ENCODE assay signal across 8 cellular contexts in genomic region chr17:56833812-56834379, GRCh38. TPM values are rescaled to one million over a fixed set of nuclear protein-coding genes. Genes with fewer than 3 reads are reported as not detected.
DNase-seq lines count a peak whose midpoint lies in the region; ATAC-seq, FAIRE-seq and TF ChIP-seq lines count a peak whose summit lies in the region.

Gene C17orf67, minus strand, starts transcription at chr17:56833920. Its CDS starts 18,110 bp downstream, at chr17:56815810.
Gene DGKE, plus strand, starts transcription at chr17:56834151. Its CDS starts 645 bp downstream, at chr17:56834796.

- no peaks in the 10 kb centered on the region for H3K27me3 ChIP-seq in DOHH2 (ENCODE audit: control insufficient read depth, low read length)
- H3K27me3 ChIP-seq in GM23248 (replicated peaks; ENCODE audit: insufficient read depth), result no peaks in the 10 kb centered on the region

- H3K27ac ChIP-seq in DOHH2 (ENCODE audit: low read depth, low read length), result peak within 1 kb of the TSS; percentile 45
- peak within 1 kb of the TSS; percentile 55 for H3K27ac ChIP-seq in GM23248
- peak within 1 kb of the TSS; percentile 79 for H3K27ac ChIP-seq in KOPT-K1 (ENCODE audit: low read depth, low read length, poor library complexity, severe bottlenecking)

- intact Hi-C loops in activated T-helper 2 cell treated with anti-CD3 and anti-CD28 coated beads, Interferon-gamma antibody, Interleukin-2, Interleukin-4, amounts not matched to agents 10 μg/mL and 5 μg/mL and 100 μg/mL, durations not matched to agents 14 hours and 24 hours and 36 hours (cut with micrococcal nuclease), result loop anchor here (1.0 to 5.0 kb wide), 5 partner anchors 47 to 251 kb away; partner anchors contain the start of genes AKAP1, COIL and TRIM25

- H3K36me3 Mint-ChIP-seq in activated T-helper 2 cell treated with anti-CD3 and anti-CD28 coated beads, Interferon-gamma antibody, Interleukin-2, Interleukin-4, amounts not matched to agents 10 μg/mL and 5 μg/mL and 100 μg/mL, durations not matched to agents 14 hours and 24 hours and 36 hours (ENCODE audit: low read depth), result peaks cover 53% of the 10 kb centered on the region
- H3K36me3 Mint-ChIP-seq in nephron (ENCODE audit: low read depth), result peaks cover 17% of the 10 kb centered on the region

- WGBS in GM23248 (ENCODE audit: low coverage in 1 of 2, low lambda C conversion rate in 2 of 2, missing lambda C conversion rate in 2 of 2), 2 experiments, result 0 to 1% methylated on average over 27 to 49 of the region's 65 CpGs

- no peaks in the 10 kb centered on the region for H3K27me3 Mint-ChIP-seq in activated T-helper 2 cell treated with anti-CD3 and anti-CD28 coated beads, Interferon-gamma antibody, Interleukin-2, Interleukin-4, amounts not matched to agents 10 μg/mL and 5 μg/mL and 100 μg/mL, durations not matched to agents 14 hours and 24 hours and 36 hours (ENCODE audit: low read depth)
- H3K27me3 Mint-ChIP-seq in nephron (ENCODE audit: low read depth), result peaks cover 10% of the 10 kb centered on the region

- peak within 1 kb of the TSS; percentile 97 for H2AFZ ChIP-seq in GM23248

- in situ Hi-C loops in GM23248 (cut with MboI), result no loop called here

- no peak for FAIRE-seq in RCC 7860 (lab: Jason Lieb, UNC)

- peaks cover 8% of the 10 kb centered on the region; the same call in 1 of the 2 replicates for H4K20me1 ChIP-seq in DOHH2 (ENCODE audit: control insufficient read depth, insufficient read depth, low read depth, low read length)
- H4K20me1 ChIP-seq in GM23248 (ENCODE audit: insufficient read depth), result no peaks in the 10 kb centered on the region

- peaks cover 43% of the 10 kb centered on the region for H3K36me3 ChIP-seq in DOHH2 (ENCODE audit: control insufficient read depth, low read length)
- 0 out of 2 replicates have a peak, but pooled peaks cover 4% of the 10 kb centered on the region for H3K36me3 ChIP-seq in GM23248 (ENCODE audit: low read depth)
- H3K36me3 ChIP-seq in KOPT-K1 (ENCODE audit: insufficient read depth, low read length), result peaks cover 59% of the 10 kb centered on the region

- peak within 1 kb of the TSS; percentile 93 for H3K27ac Mint-ChIP-seq in activated T-helper 2 cell treated with anti-CD3 and anti-CD28 coated beads, Interferon-gamma antibody, Interleukin-2, Interleukin-4, amounts not matched to agents 10 μg/mL and 5 μg/mL and 100 μg/mL, durations not matched to agents 14 hours and 24 hours and 36 hours
- H3K27ac Mint-ChIP-seq in nephron, result peak within 1 kb of the TSS in 2 of 3 experiments; percentile 37 to 50

- H3F3A ChIP-seq in DOHH2 (ENCODE audit: control insufficient read depth, insufficient read depth) (peaks cover 16% of the 10 kb centered on the region), GM23248 (ENCODE audit: insufficient read depth) (peaks cover 3% of the 10 kb centered on the region; the same call in 1 of the 2 replicates)

- H3K9me2 ChIP-seq in DOHH2 (replicated peaks; ENCODE audit: control insufficient read depth, low read length) (no peaks in the 10 kb centered on the region), GM23248 (ENCODE audit: insufficient read depth) (no peaks in the 10 kb centered on the region)

- H3K4me1 ChIP-seq in DOHH2 (ENCODE audit: control insufficient read depth, low read length) (peaks cover 51% of the 10 kb centered on the region), GM23248 (ENCODE audit: insufficient read depth) (peaks cover 8% of the 10 kb centered on the region)

- no peaks in the 10 kb centered on the region for H3K9me3 ChIP-seq in DOHH2 (ENCODE audit: control insufficient read depth, insufficient read depth, low read length)
- no peaks in the 10 kb centered on the region for H3K9me3 ChIP-seq in GM23248 (ENCODE audit: low read depth)
- H3K9me3 ChIP-seq in KOPT-K1 (ENCODE audit: insufficient read depth, low read length, poor library complexity, severe bottlenecking), result no peaks in the 10 kb centered on the region

- H3K9ac ChIP-seq in GM23248, result peak within 1 kb of the TSS; percentile 81

- DNase-seq in GM23248 (peak; percentile 98), RCC 7860 (ENCODE audit: low spot score) (peak; percentile 72), fibroblast of peridontal ligament (ENCODE audit: extremely low read depth) (peak; percentile 94)
- DNase-seq in activated T-helper 2 cell treated with anti-CD3 and anti-CD28 coated beads, Interferon-gamma antibody, Interleukin-2, Interleukin-4, amounts not matched to agents 10 μg/mL and 5 μg/mL and 100 μg/mL, durations not matched to agents 14 hours and 24 hours and 36 hours (ENCODE audit: low spot score), result peak; percentile 97
- DNase-seq in stimulated activated naive CD8-positive, alpha-beta T cell treated with anti-CD3 and anti-CD28 coated beads, Interleukin-15, Interleukin-2, amounts not matched to agents 100 U/mL and 50 U/mL, for 24 hours, result peak; percentile 99

- H3K9me3 Mint-ChIP-seq in activated T-helper 2 cell treated with anti-CD3 and anti-CD28 coated beads, Interferon-gamma antibody, Interleukin-2, Interleukin-4, amounts not matched to agents 10 μg/mL and 5 μg/mL and 100 μg/mL, durations not matched to agents 14 hours and 24 hours and 36 hours, result no peaks in the 10 kb centered on the region
- no peaks in the 10 kb centered on the region for H3K9me3 Mint-ChIP-seq in nephron

- H3K4me2 ChIP-seq in DOHH2 (ENCODE audit: low read length), result peak within 1 kb of the TSS; percentile 97
- peak within 1 kb of the TSS; percentile 86 for H3K4me2 ChIP-seq in GM23248 (ENCODE audit: unreplicated experiment)

- H3K4me3 Mint-ChIP-seq in activated T-helper 2 cell treated with anti-CD3 and anti-CD28 coated beads, Interferon-gamma antibody, Interleukin-2, Interleukin-4, amounts not matched to agents 10 μg/mL and 5 μg/mL and 100 μg/mL, durations not matched to agents 14 hours and 24 hours and 36 hours (ENCODE audit: low read depth), result peak within 1 kb of the TSS; percentile 94
- H3K4me3 Mint-ChIP-seq in nephron, result peak within 1 kb of the TSS; percentile 88 to 90 (median 90)

- TF ChIP-seq CTCF in DOHH2 (IDR thresholded peaks at IDR 0.05; ENCODE audit: low read depth, low read length, poor library complexity, severe bottlenecking), result no peak
- no peak for TF ChIP-seq CTCF in nephron (IDR thresholded peaks at IDR 0.05; ENCODE audit: unreplicated experiment in 3 of 3)

- H3K4me3 ChIP-seq in DOHH2 (ENCODE audit: low read length) (peak within 1 kb of the TSS; percentile 90), GM23248 (peak within 1 kb of the TSS; percentile 93)

- H3K4me1 Mint-ChIP-seq in activated T-helper 2 cell treated with anti-CD3 and anti-CD28 coated beads, Interferon-gamma antibody, Interleukin-2, Interleukin-4, amounts not matched to agents 10 μg/mL and 5 μg/mL and 100 μg/mL, durations not matched to agents 14 hours and 24 hours and 36 hours (ENCODE audit: low read depth), result peaks cover 43% of the 10 kb centered on the region
- H3K4me1 Mint-ChIP-seq in nephron, result peaks cover 28% of the 10 kb centered on the region

- H3K79me2 ChIP-seq in DOHH2 (ENCODE audit: control insufficient read depth, low read length) (peaks cover 63% of the 10 kb centered on the region), GM23248 (ENCODE audit: insufficient read depth) (peaks cover 24% of the 10 kb centered on the region)

- ATAC-seq in stimulated activated naive CD8-positive, alpha-beta T cell treated with anti-CD3 and anti-CD28 coated beads, Interleukin-15, Interleukin-2, amounts not matched to agents 100 U/mL and 50 U/mL, for 24 hours, result peak; percentile 90

RNA-seq across cellular contexts. Expression of gene C17orf67, which starts in this region (rescaled TPM):
- total RNA-seq in GM23248 (2014; rRNA removed; shearing (Covaris generic)), result 1.3 TPM in 1 of 2 replicates, not detected in the other
- polyA plus RNA-seq in GM23248 (2016; fragmentation: Nextera tagmentation; extraction: Ambion mirVana), result 1.2 TPM in 2 replicates
- 3.7 and 4.2 TPM in 2 replicates for total RNA-seq in activated T-helper 2 cell treated with anti-CD3 and anti-CD28 coated beads, Interferon-gamma antibody, Interleukin-2, Interleukin-4, amounts not matched to agents 10 μg/mL and 5 μg/mL and 100 μg/mL, durations not matched to agents 14 hours and 24 hours and 36 hours

RNA-seq across cellular contexts. Expression of gene DGKE, which starts in this region (rescaled TPM):
- total RNA-seq in GM23248 (2014; rRNA removed; shearing (Covaris generic)), result 1.9 and 4.8 TPM in 2 replicates
- 2.8 and 3.2 TPM in 2 replicates for polyA plus RNA-seq in GM23248 (2016; fragmentation: Nextera tagmentation; extraction: Ambion mirVana)
- total RNA-seq in activated T-helper 2 cell treated with anti-CD3 and anti-CD28 coated beads, Interferon-gamma antibody, Interleukin-2, Interleukin-4, amounts not matched to agents 10 μg/mL and 5 μg/mL and 100 μg/mL, durations not matched to agents 14 hours and 24 hours and 36 hours, result 26.5 and 28.9 TPM in 2 replicates

Comparison
In these comparisons a context has a peak if more than half of its experiments do, and no peak if none do; other contexts are left out.
1. Peak in every context shown above with its lines: DNase-seq, ATAC-seq, H3K4me3 ChIP-seq and H3K27ac ChIP-seq.